25 cellular contexts compared by ENCODE assay signal in the genomic region with DNA sequence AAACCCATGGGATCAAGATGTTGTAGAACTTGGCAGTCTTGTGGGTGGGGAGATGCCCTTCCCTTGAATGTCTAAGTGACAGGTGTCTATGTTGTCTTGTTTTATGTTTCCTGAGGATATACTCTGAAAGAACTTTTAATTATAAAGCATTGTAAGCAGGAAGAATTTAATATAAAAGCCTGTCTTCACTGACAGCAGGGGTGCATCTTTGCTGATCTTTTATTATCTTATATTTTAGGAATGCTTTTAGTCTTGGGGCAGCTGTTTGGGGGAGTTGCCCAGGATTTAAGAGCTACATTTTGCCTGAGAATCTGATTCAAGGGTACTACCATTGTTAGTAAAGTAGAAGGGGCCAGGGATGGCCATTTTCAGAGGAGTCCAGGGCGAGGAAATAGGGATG. TPM values are rescaled to one million over a fixed set of nuclear protein-coding genes. Genes with fewer than 3 reads are reported as not detected.
A peak's percentile ranks its signal among the peaks of the same experiment; 100 is the strongest.
DNase-seq lines count a peak whose midpoint lies in the region; ATAC-seq and TF ChIP-seq lines count a peak whose summit lies in the region.
"Had no signal": no experiment of that assay in that cellular context is flagged by ENCODE, and none has a peak within 500 bp of the region (broad histone marks: within the 10 kb centered on the region; RNA-seq: fewer than 3 reads in every experiment).

No MANE protein-coding gene starts in this region.

- TF ChIP-seq EP300 in stomach (IDR thresholded peaks at IDR 0.05), result no peak

- H3K4me2 ChIP-seq in mesenchymal stem cell (ENCODE audit: low read length, poor library complexity, severe bottlenecking), result no peak overlapping the region
- H3K4me2 ChIP-seq: BLaER1, GM23338, KMS-11, PC-9 had no signal

- POLR2A ChIA-PET in A673 (lab: Charles Lee; ENCODE audit: low non-redundant PET), result interaction anchor here (0.6 kb wide), 1 partner anchor 88 kb away, joined by 4 read pairs; no protein-coding TSS in a partner anchor
- POLR2A ChIA-PET in activated B cell treated with CpG ODN at 0.5 μM for 24 hours (lab: Charles Lee), result interaction anchor here (0.9 kb wide), 1 partner anchor 10 kb away, joined by 3 read pairs; no protein-coding TSS in a partner anchor

- H3K27ac ChIP-seq in A673 (ENCODE audit: low read depth, low read length, poor library complexity, severe bottlenecking) (peak overlapping the region; percentile 92), mesenchymal stem cell (ENCODE audit: low read length, poor library complexity, severe bottlenecking) (no peak overlapping the region), stomach (peak overlapping the region in 3 of 5 donors; percentile 27 to 83 (median 81))
- H3K27ac ChIP-seq: BLaER1, HL-60, KMS-11, PC-9, SJCRH30 had no signal

- H2BK5ac ChIP-seq in mesenchymal stem cell (ENCODE audit: low read depth, low read length, poor library complexity, severe bottlenecking), result no peak overlapping the region

- 14% methylated on average over 1 of the region's 1 CpG for WGBS in mesenchymal stem cell
- WGBS in stomach, 5 donors, result 0 to 86% (median 52%) methylated on average over 1 of the region's 1 CpG

- no peak overlapping the region for H3K9ac ChIP-seq in mesenchymal stem cell (ENCODE audit: low read length)
- H3K9ac ChIP-seq: BLaER1, KMS-11 had no signal

- BruUV-seq in A673 (replicated peaks; lab: Mats Ljungman, UMichigan), result no TSS peak

- H3K79me1 ChIP-seq in mesenchymal stem cell (replicated peaks; ENCODE audit: low read length, poor library complexity, severe bottlenecking), result no peaks in the 10 kb centered on the region

- H3K9me3 ChIP-seq in A673 (ENCODE audit: low read depth, low read length, poor library complexity, severe bottlenecking) (no peaks in the 10 kb centered on the region), mesenchymal stem cell (ENCODE audit: control insufficient read depth, low read length) (no peaks in the 10 kb centered on the region), stomach (no peaks in the 10 kb centered on the region)
- H3K9me3 ChIP-seq: BLaER1, SJCRH30 had no signal

- DNase-seq in A673 (ENCODE audit: low spot score) (peak; percentile 91), activated B cell treated with CpG ODN at 0.5 μM for 24 hours (no peak), mesenchymal stem cell (no peak), stomach (no peak), head of caudate nucleus (no peak), putamen (ENCODE audit: low spot score) (no peak), SK-N-DZ (ENCODE audit: low spot score) (no peak)
- DNase-seq: 8988T; CD4-positive, CD25-positive, alpha-beta regulatory T cell; DMS53; H9; MM.1S; NCI-H2029; NCI-H446 treated with DMSO at 0.1 percent for 48 hours; NCI-H526; PC-9; SJCRH30 had no signal

- intact Hi-C loops in A673 (cut with micrococcal nuclease; ENCODE audit: unreplicated experiment), result loop anchor here (1.0 to 2.0 kb wide), 2 partner anchors 94 to 243 kb away; no protein-coding TSS in a partner anchor
- intact Hi-C loops in activated B cell treated with CpG ODN at 0.5 μM for 24 hours (cut with micrococcal nuclease), result no loop called here
- intact Hi-C loops in stomach (cut with DNase I; ENCODE audit: low total_unique reads), result loop anchor here (5.0 kb wide), 1 partner anchor 243 kb away; no protein-coding TSS in a partner anchor
- intact Hi-C loops in head of caudate nucleus (cut with DNase I), result loop anchor here (5.0 kb wide), 1 partner anchor 238 kb away; no protein-coding TSS in a partner anchor

- no peak for TF ChIP-seq POLR2A in stomach (IDR thresholded peaks at IDR 0.05)

- H3K23ac ChIP-seq in mesenchymal stem cell (ENCODE audit: low read length in 2 of 2), result no peak overlapping the region

- CTCF ChIA-PET in A673 (lab: Charles Lee) (no interaction called here), activated B cell treated with CpG ODN at 0.5 μM for 24 hours (lab: Charles Lee) (interaction anchor here (1.2 kb wide), 1 partner anchor 237 kb away, joined by 5 read pairs; no protein-coding TSS in a partner anchor)

- ATAC-seq in activated B cell treated with CpG ODN at 0.5 μM for 24 hours (ENCODE audit: low read depth), result no peak
- ATAC-seq in GM19467 (IDR thresholded peaks at IDR 0.05; ENCODE audit: unreplicated experiment), result no peak
- ATAC-seq: GM23338, Right ventricle myocardium inferior had no signal

- H3K4me3 ChIP-seq in A673 (ENCODE audit: low read depth, low read length, poor library complexity, severe bottlenecking) (no peak overlapping the region), mesenchymal stem cell (ENCODE audit: insufficient read depth in 1 of 2, low read depth in 1 of 2, low read length in 2 of 2) (no peak overlapping the region), stomach (no peak overlapping the region)
- H3K4me3 ChIP-seq: BLaER1, GM23338, PC-9, SJCRH30 had no signal

- no peaks in the 10 kb centered on the region for H3K27me3 Mint-ChIP-seq in activated B cell treated with CpG ODN at 0.5 μM for 24 hours
- H3K27me3 Mint-ChIP-seq: CD4-positive, CD25-positive, alpha-beta regulatory T cell; IgD-negative memory B cell had no signal

- H3K27me3 ChIP-seq in A673 (replicated peaks; ENCODE audit: insufficient read depth, low read depth, low read length, poor library complexity) (no peaks in the 10 kb centered on the region), mesenchymal stem cell (ENCODE audit: control insufficient read depth in 1 of 2, insufficient read depth in 1 of 2, low read length in 2 of 2) (no peaks in the 10 kb centered on the region), stomach (no peaks in the 10 kb centered on the region)
- H3K27me3 ChIP-seq: BLaER1 had no signal

- no peak for TF ChIP-seq CTCF in A673 (conservative IDR thresholded peaks at IDR 0.05; ENCODE audit: low read depth, low read length)
- no peak for TF ChIP-seq CTCF in activated B cell treated with CpG ODN at 0.5 μM for 24 hours (IDR thresholded peaks at IDR 0.05)
- no peak for TF ChIP-seq CTCF in stomach (IDR thresholded peaks at IDR 0.05)

- no peaks in the 10 kb centered on the region for H3K9me3 Mint-ChIP-seq in activated B cell treated with CpG ODN at 0.5 μM for 24 hours
- H3K9me3 Mint-ChIP-seq: CD4-positive, CD25-positive, alpha-beta regulatory T cell; GM23338; H9; IgD-negative memory B cell had no signal

- H3K4me3 Mint-ChIP-seq in activated B cell treated with CpG ODN at 0.5 μM for 24 hours, result no peak overlapping the region
- H3K4me3 Mint-ChIP-seq: CD4-positive, CD25-positive, alpha-beta regulatory T cell; GM23338; H9 had no signal

- H4K91ac ChIP-seq in mesenchymal stem cell (ENCODE audit: low read length), result no peak overlapping the region

- peaks cover 7% of the 10 kb centered on the region for H3K36me3 Mint-ChIP-seq in activated B cell treated with CpG ODN at 0.5 μM for 24 hours (ENCODE audit: low read depth)
- H3K36me3 Mint-ChIP-seq: CD4-positive, CD25-positive, alpha-beta regulatory T cell had no signal

- H2BK120ac ChIP-seq in mesenchymal stem cell (ENCODE audit: low read depth, low read length), result no peak overlapping the region

- no peak overlapping the region for H2AFZ ChIP-seq in mesenchymal stem cell (ENCODE audit: low read depth, low read length)
- H2AFZ ChIP-seq: GM23338, PC-9 had no signal

- peak overlapping the region in 1 of 2 experiments; percentile 85 for H2BK12ac ChIP-seq in mesenchymal stem cell (ENCODE audit: low read length in 2 of 2)

- H3K18ac ChIP-seq in mesenchymal stem cell (ENCODE audit: low read depth in 1 of 2, low read length in 2 of 2), result peak overlapping the region; percentile 33 to 56

- no peak overlapping the region for H3K14ac ChIP-seq in mesenchymal stem cell (ENCODE audit: low read length in 2 of 2)

- H3K4ac ChIP-seq in mesenchymal stem cell (ENCODE audit: low read depth in 1 of 2, low read length in 2 of 2), result no peak overlapping the region

- peak overlapping the region; percentile 35 for H3K27ac Mint-ChIP-seq in activated B cell treated with CpG ODN at 0.5 μM for 24 hours
- H3K27ac Mint-ChIP-seq: CD4-positive, CD25-positive, alpha-beta regulatory T cell; GM23338 had no signal

- H2BK15ac ChIP-seq in mesenchymal stem cell (ENCODE audit: low read depth, poor library complexity, severe bottlenecking), result no peak overlapping the region

- H3K4me1 ChIP-seq in A673 (ENCODE audit: insufficient read depth, low read length, poor library complexity, severe bottlenecking), result peaks cover 76% of the 10 kb centered on the region
- peaks cover 13% of the 10 kb centered on the region for H3K4me1 ChIP-seq in mesenchymal stem cell (ENCODE audit: control insufficient read depth, insufficient read depth, low read depth, low read length)
- peaks cover 14 to 85% (median 51%) of the 10 kb centered on the region in 4 donors for H3K4me1 ChIP-seq in stomach

- H3K4me1 Mint-ChIP-seq in activated B cell treated with CpG ODN at 0.5 μM for 24 hours, result peaks cover 79% of the 10 kb centered on the region
- H3K4me1 Mint-ChIP-seq: CD4-positive, CD25-positive, alpha-beta regulatory T cell; GM23338 had no signal

- H4K8ac ChIP-seq in mesenchymal stem cell (ENCODE audit: low read length), result no peak overlapping the region

- no peaks in the 10 kb centered on the region for H3K36me3 ChIP-seq in A673 (ENCODE audit: insufficient read depth, low read length, poor library complexity, severe bottlenecking)
- peaks cover 0 to 3% of the 10 kb centered on the region in 2 experiments for H3K36me3 ChIP-seq in mesenchymal stem cell (ENCODE audit: control insufficient read depth in 1 of 2, insufficient read depth in 2 of 2, low read depth in 1 of 2, low read length in 2 of 2)
- H3K36me3 ChIP-seq in stomach, result peaks cover 0 to 8% (median 0%) of the 10 kb centered on the region in 4 donors
- H3K36me3 ChIP-seq: BLaER1, SJCRH30 had no signal

- no peak overlapping the region for H2AK5ac ChIP-seq in mesenchymal stem cell (ENCODE audit: low read length, severe bottlenecking)

RNA-seq across cellular contexts. Expression of a gene that starts 43.4 kb away (rescaled TPM):
- total RNA-seq in A673 (2021), result 0.26 and 0.81 TPM in 2 replicates
- total RNA-seq in activated B cell treated with CpG ODN at 0.5 μM for 24 hours, result not detected in 2 replicates
- 21.1 TPM for polyA plus RNA-seq in mesenchymal stem cell (2013, experiment 1 of 2)
- polyA plus RNA-seq in mesenchymal stem cell (2013, experiment 2 of 2), result 20.4 TPM
- total RNA-seq in stomach, result 10 to 100 TPM; 24.6 to 60.7 (median 40.3) TPM
- 10 to 100 TPM; 12.7 to 17.2 (median 17.1) TPM for polyA plus RNA-seq in stomach
- 2.8 and 3.1 TPM in 2 replicates for polyA plus RNA-seq in SK-N-DZ (2014; cell fraction: cytosol; rRNA removed)
- 8.2 and 9.2 TPM in 2 replicates for polyA plus RNA-seq in SK-N-DZ (2014; cell fraction: nucleus; rRNA removed)
- total RNA-seq: CD4-positive, CD25-positive, alpha-beta regulatory T cell; Daoy; SJCRH30 had no signal
- polyA plus RNA-seq: CD4-positive, CD25-positive, alpha-beta regulatory T cell had no signal

Comparison
In these comparisons a context has a peak if more than half of its experiments do, and no peak if none do; other contexts are left out.
1. RNA of a gene that starts 43.4 kb away (total RNA-seq): 24.6 to 60.7 TPM in stomach; 0.26 to 0.81 TPM in A673 and not detected in activated B cell treated with CpG ODN at 0.5 μM for 24 hours; every median in the first group is over 10 times any median in the second.